In the genomic region with DNA sequence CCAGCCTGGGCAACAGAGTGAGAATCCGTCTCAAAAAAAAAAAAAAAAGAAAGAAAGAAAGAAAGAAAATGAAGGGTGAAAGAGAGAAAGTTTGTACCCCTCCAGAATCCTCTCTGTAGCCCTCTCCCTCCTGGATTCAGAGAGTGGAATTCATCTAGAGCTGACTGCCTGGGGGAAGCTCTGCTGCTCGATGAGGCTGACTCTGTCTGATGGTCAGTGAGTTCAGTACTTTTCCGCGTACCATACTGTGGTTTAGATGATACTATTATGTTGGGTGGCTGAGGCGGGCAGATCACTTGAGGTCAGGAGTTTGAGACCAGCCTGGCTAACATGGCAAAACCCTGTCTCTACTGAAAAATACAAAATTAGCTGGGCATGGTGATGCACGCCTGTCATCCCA, we compare ENCODE assay signal across 24 cellular contexts.
"Had no signal": no experiment of that assay in that cellular context is flagged by ENCODE, and none has a peak within 500 bp of the region (broad histone marks: within the 10 kb centered on the region; RNA-seq: fewer than 3 reads in every experiment).

No MANE protein-coding gene starts in this region.

- H3K9me3 Mint-ChIP-seq: activated naive CD4-positive, alpha-beta T cell treated with anti-CD3 and anti-CD28 coated beads, Interleukin-2, amount 50 U/mL, for 24 hours; activated naive CD8-positive, alpha-beta T cell treated with anti-CD3 and anti-CD28 coated beads, Interleukin-2, amount 50 U/mL, for 24 hours; WTC11 had no signal

- H3K27me3 ChIP-seq: MG63 had no signal

- H3K4me3 ChIP-seq: MG63 had no signal

- DNase-seq: activated CD4-positive, alpha-beta T cell treated with anti-CD3 and anti-CD28 coated beads for 48 hours; activated CD4-positive, alpha-beta T cell treated with anti-CD3 and anti-CD28 coated beads, Interleukin-2, amount 50 U/mL, for 4 hours; activated CD4-positive, CD25-positive, alpha-beta regulatory T cell treated with anti-CD3 and anti-CD28 coated beads, Interleukin-2, amount 50 U/mL, for 72 hours; activated CD8-positive, alpha-beta memory T cell treated with anti-CD3 and anti-CD28 coated beads, Interleukin-2, amount 50 U/mL, for 48 hours; activated CD8-positive, alpha-beta T cell treated with anti-CD3 and anti-CD28 coated beads, Interleukin-2, amount 10 ng/mL, durations not matched to agents 7 days and 5 days; activated effector memory CD4-positive, alpha-beta T cell treated with Interleukin-2 at 50 U/mL for 16 hours; activated naive CD4-positive, alpha-beta T cell; activated naive CD8-positive, alpha-beta T cell treated with anti-CD3 and anti-CD28 coated beads, Interleukin-2, amount 50 U/mL, for 24 hours; activated T-cell treated with anti-CD3 and anti-CD28 coated beads, Interleukin-2, amount 50 U/mL, for 1 hour; amniotic stem cell; KG1; MG63; NCI-H1048; NCI-H146; NCI-H187 treated with DMSO at 0.1 percent for 48 hours; NCI-H446; NCI-H524; NCI-H748 treated with DMSO at 0.1 percent for 48 hours; PC-3; SIG-M5; T-helper 17 cell; T-helper 9 cell had no signal

- ATAC-seq: activated CD8-positive, alpha-beta T cell treated with anti-CD3 and anti-CD28 coated beads, Interleukin-2, amount 10 ng/mL, durations not matched to agents 7 days and 5 days; activated naive CD8-positive, alpha-beta T cell treated with anti-CD3 and anti-CD28 coated beads, Interleukin-2, amount 50 U/mL, for 24 hours; PC-3; T-helper 17 cell; WTC11 had no signal

- H3K36me3 Mint-ChIP-seq: WTC11 had no signal

- H3K27ac Mint-ChIP-seq: activated CD8-positive, alpha-beta T cell treated with anti-CD3 and anti-CD28 coated beads, Interleukin-2, amount 10 ng/mL, durations not matched to agents 7 days and 5 days; activated naive CD4-positive, alpha-beta T cell treated with anti-CD3 and anti-CD28 coated beads, Interleukin-2, amount 50 U/mL, for 24 hours; activated naive CD8-positive, alpha-beta T cell treated with anti-CD3 and anti-CD28 coated beads, Interleukin-2, amount 50 U/mL, for 24 hours; T-helper 17 cell; WTC11 had no signal
